In genomic region chr1:65233757-65234156, GRCh38 we compare ENCODE assay signal across 1 cellular context.
TF ChIP-seq lines count a peak whose summit lies in the region.

No MANE protein-coding gene starts in this region.

TF ChIP-seq in K562, 482 proteins besides CTCF, POLR2A, EP300 and RAD21 (continued from another document and continues in another):
- no peak for TF ChIP-seq SFPQ (IDR thresholded peaks at IDR 0.05; ENCODE audit: low read depth, low read length)
- TF ChIP-seq ZNF3 (CRISPR knock-in tag; IDR thresholded peaks at IDR 0.05), result no peak
- TF ChIP-seq VEZF1 (CRISPR knock-in tag; IDR thresholded peaks at IDR 0.05), result no peak
- TF ChIP-seq SMARCA4 (IDR thresholded peaks at IDR 0.05), result no peak
- no peak for TF ChIP-seq ZBTB11 (CRISPR knock-in tag; IDR thresholded peaks at IDR 0.05)
- TF ChIP-seq CBFB (CRISPR knock-in tag; IDR thresholded peaks at IDR 0.05), result no peak
- no peak for TF ChIP-seq MAZ (CRISPR knock-in tag; conservative IDR thresholded peaks at IDR 0.05 in 1 of 2, IDR thresholded peaks at IDR 0.05 in 1 of 2)
- no peak for TF ChIP-seq CBX8 (IDR thresholded peaks at IDR 0.05; ENCODE audit: borderline replicate concordance, extremely low read depth, low read depth, low read length, poor library complexity, severe bottlenecking)
- no peak for TF ChIP-seq SRSF9 (IDR thresholded peaks at IDR 0.05; ENCODE audit: borderline replicate concordance, low read depth, low read length)
- peak; percentile 29; the same call in 1 of the 2 replicates for TF ChIP-seq CTBP1 (IDR thresholded peaks at IDR 0.05; ENCODE audit: borderline replicate concordance)
- no peak for TF ChIP-seq POLR2H (tag; IDR thresholded peaks at IDR 0.05; ENCODE audit: low read depth)
- TF ChIP-seq DEAF1 (CRISPR knock-in tag; IDR thresholded peaks at IDR 0.05), result no peak
- TF ChIP-seq EZH2 (IDR thresholded peaks at IDR 0.05; ENCODE audit: borderline replicate concordance, low read depth, low read length), result no peak
- TF ChIP-seq JUND (IDR thresholded peaks at IDR 0.05; ENCODE audit: borderline replicate concordance, low read depth, low read length), result no peak
- peak; percentile 15; the same call in 1 of the 3 replicates for TF ChIP-seq JUND (tag; IDR thresholded peaks at IDR 0.05; ENCODE audit: borderline replicate concordance, low read depth, low read length)
- no peak for TF ChIP-seq PHB2 (IDR thresholded peaks at IDR 0.05; ENCODE audit: low read depth)
- TF ChIP-seq PML (IDR thresholded peaks at IDR 0.05; ENCODE audit: low read length), result no peak
- TF ChIP-seq ZNF174 (CRISPR knock-in tag; IDR thresholded peaks at IDR 0.05), result no peak
- no peak for TF ChIP-seq ZNF583 (CRISPR knock-in tag; IDR thresholded peaks at IDR 0.05)
- TF ChIP-seq TFAP4 (CRISPR knock-in tag; IDR thresholded peaks at IDR 0.05; ENCODE audit: borderline replicate concordance), result no peak
- no peak for TF ChIP-seq E2F1 (CRISPR knock-in tag; IDR thresholded peaks at IDR 0.05)
- TF ChIP-seq PHTF2 (CRISPR knock-in tag; IDR thresholded peaks at IDR 0.05), result no peak
- no peak for TF ChIP-seq ZNF311 (CRISPR knock-in tag; IDR thresholded peaks at IDR 0.05)
- no peak for TF ChIP-seq ZNF655 (CRISPR knock-in tag; IDR thresholded peaks at IDR 0.05)
- no peak for TF ChIP-seq ZNF23 (CRISPR knock-in tag; IDR thresholded peaks at IDR 0.05)
- TF ChIP-seq HDGF (IDR thresholded peaks at IDR 0.05), result no peak
- no peak for TF ChIP-seq ZNF395 (CRISPR knock-in tag; IDR thresholded peaks at IDR 0.05)
- no peak for TF ChIP-seq TBL1XR1 (IDR thresholded peaks at IDR 0.05; ENCODE audit: low read length in 2 of 2)
- no peak for TF ChIP-seq OTX1 (CRISPR knock-in tag; IDR thresholded peaks at IDR 0.05)
- 0 out of 2 replicates have a peak, but pooled peaks have one; percentile 35 for TF ChIP-seq L3MBTL2 (IDR thresholded peaks at IDR 0.05)
- no peak for TF ChIP-seq MITF (IDR thresholded peaks at IDR 0.05)
- no peak for TF ChIP-seq MNT (conservative IDR thresholded peaks at IDR 0.05)
- no peak for TF ChIP-seq TRIM25 (IDR thresholded peaks at IDR 0.05; ENCODE audit: borderline replicate concordance)
- TF ChIP-seq RNF219 (CRISPR knock-in tag; IDR thresholded peaks at IDR 0.05), result no peak
- TF ChIP-seq ATF7 (IDR thresholded peaks at IDR 0.05), result no peak
- no peak for TF ChIP-seq MYBL2 (IDR thresholded peaks at IDR 0.05; ENCODE audit: low read depth)
- TF ChIP-seq MYBL2 (CRISPR knock-in tag; IDR thresholded peaks at IDR 0.05; ENCODE audit: borderline replicate concordance), result no peak
